19 cellular contexts compared by ENCODE assay signal in genomic region chr10:35492387-35493195, GRCh38.
DNase-seq lines count a peak whose midpoint lies in the region; ATAC-seq lines count a peak whose summit lies in the region.
"Had no signal": no experiment of that assay in that cellular context is flagged by ENCODE, and none has a peak within 500 bp of the region (broad histone marks: within the 10 kb centered on the region; RNA-seq: fewer than 3 reads in every experiment).

No MANE protein-coding gene starts in this region.

- DNase-seq in left ventricle myocardium superior (no peak), right cardiac atrium (no peak), T-helper 17 cell (no peak), iPS-NIHi11 (ENCODE audit: low spot score) (peak; percentile 50)
- no peak for DNase-seq in activated effector memory CD4-positive, alpha-beta T cell treated with anti-CD3 and anti-CD28 coated beads, Interleukin-2, amount 50 U/mL, for 16 hours
- DNase-seq: ACHN; activated naive CD8-positive, alpha-beta T cell treated with anti-CD3 and anti-CD28 coated beads, Interleukin-2, amount 10 ng/mL, durations not matched to agents 7 days and 5 days; CD8-positive, alpha-beta memory T cell; Karpas-422; NCI-H1105 treated with DMSO at 0.1 percent for 48 hours; retina; SK-N-SH; stimulated activated CD4-positive, alpha-beta T cell treated with anti-CD3 and anti-CD28 coated beads, Interleukin-15, amount 100 ng/mL, for 24 hours had no signal

- peak overlapping the region; percentile 21 for H3K4me3 Mint-ChIP-seq in T-helper 17 cell
- H3K4me3 Mint-ChIP-seq: activated naive CD8-positive, alpha-beta T cell treated with anti-CD3 and anti-CD28 coated beads, Interleukin-2, amount 10 ng/mL, durations not matched to agents 7 days and 5 days had no signal

- peak overlapping the region; percentile 78 for H3K27ac Mint-ChIP-seq in T-helper 17 cell
- H3K27ac Mint-ChIP-seq: activated naive CD8-positive, alpha-beta T cell treated with anti-CD3 and anti-CD28 coated beads, Interleukin-2, amount 10 ng/mL, durations not matched to agents 7 days and 5 days had no signal

- H3K27me3 ChIP-seq in right cardiac atrium (ENCODE audit: control insufficient read depth, insufficient read depth), result no peaks in the 10 kb centered on the region
- H3K27me3 ChIP-seq: gastroesophageal sphincter, stomach, vagina had no signal

- H3K9me3 ChIP-seq in right cardiac atrium (ENCODE audit: control insufficient read depth, low read length), result no peaks in the 10 kb centered on the region
- no peaks in the 10 kb centered on the region for H3K9me3 ChIP-seq in T-helper 17 cell (ENCODE audit: control insufficient read depth, low read length, poor library complexity, severe bottlenecking)
- H3K9me3 ChIP-seq: gastroesophageal sphincter, SK-N-SH, stomach, vagina had no signal

- H3K4me1 Mint-ChIP-seq in T-helper 17 cell, result peaks cover 36% of the 10 kb centered on the region

- no peaks in the 10 kb centered on the region for H3K27me3 Mint-ChIP-seq in T-helper 17 cell
- H3K27me3 Mint-ChIP-seq: activated naive CD8-positive, alpha-beta T cell treated with anti-CD3 and anti-CD28 coated beads, Interleukin-2, amount 10 ng/mL, durations not matched to agents 7 days and 5 days; CD8-positive, alpha-beta memory T cell had no signal

- no peak overlapping the region for H3K4me3 ChIP-seq in right cardiac atrium (ENCODE audit: low read length)
- H3K4me3 ChIP-seq: gastroesophageal sphincter, stomach, vagina had no signal

- peaks cover 4% of the 10 kb centered on the region for H3K4me1 ChIP-seq in right cardiac atrium (ENCODE audit: control insufficient read depth, insufficient read depth, low read length)

- H3K27ac ChIP-seq in right cardiac atrium (ENCODE audit: low read length), result no peak overlapping the region
- H3K27ac ChIP-seq: gastroesophageal sphincter, vagina had no signal

- H3K36me3 Mint-ChIP-seq in T-helper 17 cell (ENCODE audit: low read depth), result no peaks in the 10 kb centered on the region

- intact Hi-C loops in left ventricle myocardium superior (cut with micrococcal nuclease) (no loop called here), right cardiac atrium (cut with DNase I) (no loop called here)

- ATAC-seq in left ventricle myocardium superior, result peak; percentile 14
- ATAC-seq in right cardiac atrium, result no peak
- ATAC-seq in T-helper 17 cell, result no peak
- ATAC-seq in HG02588 (IDR thresholded peaks at IDR 0.05; ENCODE audit: unreplicated experiment), result no peak
- no peak for ATAC-seq in GM21381 (IDR thresholded peaks at IDR 0.05; ENCODE audit: unreplicated experiment)
- ATAC-seq in GM18498 (IDR thresholded peaks at IDR 0.05; ENCODE audit: unreplicated experiment), result no peak
- ATAC-seq: gastroesophageal sphincter had no signal

- WGBS in right cardiac atrium, result 87% methylated on average over 10 of the region's 10 CpGs
